1 cellular context compared by ENCODE assay signal in genomic region chr20:9500121-9500911, GRCh38.
TF ChIP-seq lines count a peak whose summit lies in the region.

No MANE protein-coding gene starts in this region.

TF ChIP-seq in SK-N-SH, 30 proteins besides CTCF, POLR2A, EP300 and RAD21 (continued from another document):
- no peak for TF ChIP-seq REST (IDR thresholded peaks at IDR 0.05; ENCODE audit: low read depth, low read length)
- no peak for TF ChIP-seq MEF2A (IDR thresholded peaks at IDR 0.05; ENCODE audit: borderline replicate concordance, low read depth)
- no peak for TF ChIP-seq JUND (IDR thresholded peaks at IDR 0.05)
- no peak for TF ChIP-seq PBX3 (IDR thresholded peaks at IDR 0.05)
